ENCODE assay signal across 15 cellular contexts in the genomic region with DNA sequence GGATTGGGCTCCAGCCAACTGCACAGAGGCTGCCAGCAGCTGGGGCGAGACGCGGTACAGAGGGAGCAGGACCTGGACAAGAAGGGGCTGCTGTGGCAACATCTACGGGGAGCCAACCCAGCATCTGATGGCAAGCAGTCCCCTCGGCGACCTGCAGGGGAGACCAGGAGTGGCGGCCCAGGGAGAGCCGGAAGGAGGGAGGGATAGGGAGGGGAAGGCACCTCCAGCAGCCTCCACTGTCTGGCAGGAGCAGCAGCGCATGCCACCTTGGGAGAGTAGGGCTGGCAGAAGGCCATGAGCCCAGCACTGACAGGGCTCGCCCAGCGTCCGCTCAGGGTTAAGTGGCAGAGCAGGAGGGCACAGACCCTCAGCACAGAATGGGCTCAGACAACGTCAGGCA. TPM values are rescaled to one million over a fixed set of nuclear protein-coding genes. Genes with fewer than 3 reads are reported as not detected.
DNase-seq lines count a peak whose midpoint lies in the region; ATAC-seq and TF ChIP-seq lines count a peak whose summit lies in the region.
"Had no signal": no experiment of that assay in that cellular context is flagged by ENCODE, and none has a peak within 500 bp of the region (broad histone marks: within the 10 kb centered on the region; RNA-seq: fewer than 3 reads in every experiment).

No MANE protein-coding gene starts in this region.

- peaks cover 9% of the 10 kb centered on the region for H3K27me3 Mint-ChIP-seq in endothelial cell (ENCODE audit: unreplicated experiment)

- DNase-seq in DMS79 (lab: John Stamatoyannopoulos, UW) (peak; percentile 85), H7 (peak; percentile 93), NCI-H69 (lab: John Stamatoyannopoulos, UW) (peak; percentile 58), endothelial cell (ENCODE audit: low spot score) (no peak), LoVo (ENCODE audit: low spot score) (no peak)
- DNase-seq in activated CD8-positive, alpha-beta memory T cell treated with anti-CD3 and anti-CD28 coated beads, Interleukin-2, amount 50 U/mL, for 4 hours: no peak
- DNase-seq: activated CD4-positive, alpha-beta T cell treated with anti-CD3 and anti-CD28 coated beads for 36 hours; activated T-cell treated with anti-CD3 and anti-CD28 coated beads, Interleukin-2, amount 50 U/mL, for 48 hours; amniotic stem cell; CD8-positive, alpha-beta T cell; mesenchymal stem cell; stimulated activated CD4-positive, alpha-beta T cell treated with anti-CD3 and anti-CD28 coated beads, Interleukin-12 subunit alpha, Interleukin-12 subunit beta, amount 100 ng/mL, for 4 hours; testis had no signal

- no peak overlapping the region for H3K4me3 ChIP-seq in H7 (ENCODE audit: insufficient read depth, low read depth, low read length)
- H3K4me3 ChIP-seq: pancreas, testis had no signal

- H3K4me1 Mint-ChIP-seq in endothelial cell (ENCODE audit: unreplicated experiment): peaks cover 6% of the 10 kb centered on the region

- H3K36me3 Mint-ChIP-seq in endothelial cell (ENCODE audit: low read depth, unreplicated experiment): peaks cover 4% of the 10 kb centered on the region
- H3K36me3 Mint-ChIP-seq: CD8-positive, alpha-beta T cell had no signal

- peak; percentile 14 for TF ChIP-seq CTCF in endothelial cell (IDR thresholded peaks at IDR 0.05; ENCODE audit: unreplicated experiment)

- H3K27me3 ChIP-seq in H7 (ENCODE audit: control insufficient read depth, insufficient read depth, low read length): no peaks in the 10 kb centered on the region; the same call in 1 of the 2 replicates
- H3K27me3 ChIP-seq: pancreas, testis had no signal

- no peak for ATAC-seq in GM21529 (IDR thresholded peaks at IDR 0.05; ENCODE audit: unreplicated experiment)
- ATAC-seq: activated CD4-positive, alpha-beta T cell treated with anti-CD3 and anti-CD28 coated beads for 36 hours; CD8-positive, alpha-beta T cell; pancreas had no signal

- H3K27ac Mint-ChIP-seq in endothelial cell (ENCODE audit: unreplicated experiment): no peak overlapping the region
- H3K27ac Mint-ChIP-seq: activated CD4-positive, alpha-beta T cell treated with anti-CD3 and anti-CD28 coated beads for 36 hours; CD8-positive, alpha-beta T cell had no signal

- H3K36me3 ChIP-seq in H7 (replicated peaks; ENCODE audit: control insufficient read depth, insufficient read depth, low read length): no peaks in the 10 kb centered on the region
- H3K36me3 ChIP-seq: pancreas had no signal

- H3K4me3 Mint-ChIP-seq in endothelial cell (ENCODE audit: unreplicated experiment): no peak overlapping the region
- H3K4me3 Mint-ChIP-seq: activated CD4-positive, alpha-beta T cell treated with anti-CD3 and anti-CD28 coated beads for 36 hours; CD8-positive, alpha-beta T cell had no signal

- no peaks in the 10 kb centered on the region for H3K9me3 Mint-ChIP-seq in endothelial cell (ENCODE audit: unreplicated experiment)
- H3K9me3 Mint-ChIP-seq: CD8-positive, alpha-beta T cell had no signal

RNA-seq across cellular contexts. Expression of a gene that starts 17.3 kb away (rescaled TPM):
- total RNA-seq in H7 (2014; rRNA removed; shearing (Covaris generic)): 0.78 and 0.83 TPM in 2 replicates
- total RNA-seq in endothelial cell (ENCODE audit: unreplicated experiment): 0.15 TPM

RNA-seq across cellular contexts. Expression of a gene that starts 36.6 kb away (rescaled TPM):
- 237 and 308 TPM in 2 replicates for total RNA-seq in H7 (2014; rRNA removed; shearing (Covaris generic))
- 601 TPM for total RNA-seq in endothelial cell (ENCODE audit: unreplicated experiment)

RNA-seq across cellular contexts. Expression of a gene that starts 43.1 kb away (rescaled TPM):
- total RNA-seq in H7 (2014; rRNA removed; shearing (Covaris generic)): 6.8 and 25.3 TPM in 2 replicates
- total RNA-seq in endothelial cell (ENCODE audit: unreplicated experiment): not detected

Comparison
In these comparisons a context has a peak if more than half of its experiments do, and no peak if none do; other contexts are left out.
1. DNase-seq: peak in DMS79 (single experiment), H7 (single experiment) and NCI-H69 (single experiment); none in endothelial cell (single experiment), LoVo (single experiment) and activated CD8-positive, alpha-beta memory T cell treated with anti-CD3 and anti-CD28 coated beads, Interleukin-2, amount 50 U/mL, for 4 hours (single experiment).